In the genomic region with DNA sequence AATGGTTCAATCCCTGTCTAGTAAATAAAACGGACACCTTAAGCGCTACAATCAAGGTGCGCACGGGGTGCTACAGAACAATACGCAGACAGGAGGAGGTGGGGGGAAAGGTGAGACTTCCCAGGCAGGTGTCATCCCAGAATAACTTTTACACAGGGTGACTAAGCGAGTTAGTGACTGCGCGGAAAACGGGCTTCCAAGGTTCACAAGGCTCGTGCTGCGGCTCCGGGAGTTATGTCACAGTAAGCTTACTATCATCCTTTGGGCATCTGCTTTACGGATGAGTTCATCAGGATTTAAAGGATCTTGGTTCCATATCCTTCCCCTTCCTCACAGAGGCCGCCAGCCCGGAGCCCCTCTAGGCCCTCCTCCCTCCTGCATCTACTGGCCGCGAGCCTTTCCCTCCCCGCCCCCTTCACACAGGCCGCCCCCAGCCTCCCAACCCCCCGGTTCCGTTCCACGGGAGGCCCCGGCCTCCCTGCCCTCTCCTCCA, we compare ENCODE assay signal across 8 cellular contexts. TPM values are rescaled to one million over a fixed set of nuclear protein-coding genes. Genes with fewer than 3 reads are reported as not detected.
DNase-seq lines count a peak whose midpoint lies in the region; ATAC-seq and TF ChIP-seq lines count a peak whose summit lies in the region.

No MANE protein-coding gene starts in this region.

- TF ChIP-seq POLR2A in transverse colon (IDR thresholded peaks at IDR 0.05): no peak

- peak; percentile 21 for DNase-seq in COLO829 (ENCODE audit: low spot score)
- DNase-seq in RPMI7951 (ENCODE audit: low read depth): peak; percentile 78
- DNase-seq in coronary artery (ENCODE audit: low spot score): no peak
- DNase-seq in medulla oblongata (ENCODE audit: extremely low spot score): peak; percentile 61
- peak; percentile 75 for DNase-seq in transverse colon
- no peak for DNase-seq in glomerular visceral epithelial cell (ENCODE audit: extremely low spot score)

- no peak for TF ChIP-seq CTCF in coronary artery (IDR thresholded peaks at IDR 0.05)
- no peak for TF ChIP-seq CTCF in transverse colon (IDR thresholded peaks at IDR 0.05)

- no peak for TF ChIP-seq EP300 in transverse colon (IDR thresholded peaks at IDR 0.05; ENCODE audit: low read depth)

- no peaks in the 10 kb centered on the region for H3K27me3 ChIP-seq in transverse colon

- H3K4me1 ChIP-seq in transverse colon: peaks cover 0 to 16% (median 9%) of the 10 kb centered on the region in 4 donors

- H3K27ac ChIP-seq in coronary artery (peak overlapping the region; percentile 92 to 97), transverse colon (peak overlapping the region; percentile 93 to 97 (median 97))

- intact Hi-C loops in transverse colon (cut with DNase I; ENCODE audit: low total_unique reads): no loop called here

- in situ Hi-C loops in transverse colon (cut with MboI; ENCODE audit: low pct_ligation_motif_present in 1 of 4, low pct_unique_long_range_greater_than_20kb in 1 of 4, low sequenced_read_pairs in 3 of 4): no loop called here

- WGBS in transverse colon (ENCODE audit: low coverage in 1 of 2), 2 donors: 2 to 6% methylated on average over 7 to 23 of the region's 23 CpGs

- ATAC-seq in GM19035 (IDR thresholded peaks at IDR 0.05; ENCODE audit: unreplicated experiment) (peak; percentile 5), HG03571 (IDR thresholded peaks at IDR 0.05; ENCODE audit: unreplicated experiment) (peak; percentile 11)

- peaks cover 0 to 5% of the 10 kb centered on the region in 2 donors for H3K9me3 ChIP-seq in transverse colon

- H3K4me3 ChIP-seq in coronary artery (peak overlapping the region; percentile 91), transverse colon (peak overlapping the region; percentile 56 to 68 (median 64))

- H3K36me3 ChIP-seq in transverse colon: no peaks in the 10 kb centered on the region

RNA-seq across cellular contexts. Expression of gene IFT88, which starts 0.5 kb away (rescaled TPM):
- 10.9 and 18.9 TPM in 2 replicates for total RNA-seq in RPMI7951 (2014; rRNA removed; shearing (Covaris generic))
- total RNA-seq in transverse colon: 10 to 100 TPM in 3 of 4 donors, 1 to 10 TPM in 1; 3.4 to 22.9 (median 16.6) TPM

RNA-seq across cellular contexts. Expression of gene CRYL1, which starts 40.8 kb away (rescaled TPM):
- total RNA-seq in RPMI7951 (2014; rRNA removed; shearing (Covaris generic)): 11.5 and 13.5 TPM in 2 replicates
- 100 to 1,000 TPM in 3 of 4 donors, 10 to 100 TPM in 1; 75.0 to 188 (median 145) TPM for total RNA-seq in transverse colon

Comparison
In these comparisons a context has a peak if more than half of its experiments do, and no peak if none do; other contexts are left out.
1. DNase-seq: peak in COLO829 (single experiment), RPMI7951 (single experiment), medulla oblongata (single experiment) and transverse colon (single experiment); none in coronary artery (single experiment) and glomerular visceral epithelial cell (single experiment).